8 cellular contexts compared by ENCODE assay signal in the genomic region with DNA sequence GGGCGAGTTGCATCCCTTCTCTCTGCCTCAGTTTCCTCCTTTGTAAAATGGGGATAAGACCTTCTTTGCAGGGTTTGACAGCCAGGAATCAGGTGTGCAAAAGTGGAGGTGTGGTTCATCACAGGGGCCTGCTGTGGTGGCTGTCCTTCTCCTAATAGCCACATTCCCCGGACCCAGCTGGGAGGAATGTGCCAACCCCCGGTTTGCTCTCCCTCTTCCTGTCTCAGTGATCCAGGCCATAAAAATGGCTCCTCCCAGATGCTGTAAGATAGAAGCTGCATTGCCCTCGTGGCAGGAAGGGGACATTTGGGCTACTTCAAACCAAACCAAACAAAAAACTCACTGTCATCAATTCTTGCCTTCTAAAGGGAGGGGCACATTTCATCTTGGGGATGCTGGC. TPM values are rescaled to one million over a fixed set of nuclear protein-coding genes. Genes with fewer than 3 reads are reported as not detected.
DNase-seq lines count a peak whose midpoint lies in the region; ATAC-seq, FAIRE-seq and TF ChIP-seq lines count a peak whose summit lies in the region.
"Not testable (repeated sequence)": the region's sequence is repeated elsewhere in the genome, so short reads cannot be mapped to it uniquely, and the experiment has no call there.

No MANE protein-coding gene starts in this region.

- not testable (repeated sequence) for H3K4me3 Mint-ChIP-seq in activated CD4-positive, alpha-beta T cell treated with anti-CD3 and anti-CD28 coated beads, Interleukin-2, amount 10 ng/mL, durations not matched to agents 24 days and 14 days

- 43% methylated on average over 4 of the region's 4 CpGs for WGBS in A549 (ENCODE audit: missing lambda C conversion rate)
- WGBS in mesenchymal stem cell = 24% methylated on average over 3 of the region's 4 CpGs

- not testable (repeated sequence) for H2AK5ac ChIP-seq in mesenchymal stem cell (ENCODE audit: low read length, severe bottlenecking)

- H3K27ac ChIP-seq in A549; endothelial cell of umbilical vein (ENCODE audit: insufficient read depth, low read depth, low read length); mesenchymal stem cell (ENCODE audit: low read length, poor library complexity, severe bottlenecking): not testable (repeated sequence)
- H3K27ac ChIP-seq in left ventricle myocardium inferior (replicated peaks) = peak overlapping the region; percentile 87

- H3K9me3 Mint-ChIP-seq in activated CD4-positive, alpha-beta T cell treated with anti-CD3 and anti-CD28 coated beads, Interleukin-2, amount 10 ng/mL, durations not matched to agents 24 days and 14 days = not testable (repeated sequence)

- not testable (repeated sequence) for H4K91ac ChIP-seq in mesenchymal stem cell (ENCODE audit: low read length)

- peak overlapping the region; percentile 15 for H3K27ac Mint-ChIP-seq in activated CD4-positive, alpha-beta T cell treated with anti-CD3 and anti-CD28 coated beads, Interleukin-2, amount 10 ng/mL, durations not matched to agents 24 days and 14 days

- H3K79me2 ChIP-seq in endothelial cell of umbilical vein (ENCODE audit: control insufficient read depth, insufficient read depth, low read length) = not testable (repeated sequence)

- intact Hi-C loops in activated CD4-positive, alpha-beta T cell treated with anti-CD3 and anti-CD28 coated beads, Interleukin-2, amount 10 ng/mL, durations not matched to agents 24 days and 14 days (cut with micrococcal nuclease); endothelial cell of umbilical vein (cut with micrococcal nuclease); left ventricle myocardium inferior (cut with micrococcal nuclease): not testable (repeated sequence)

- H2BK15ac ChIP-seq in mesenchymal stem cell (ENCODE audit: low read depth, poor library complexity, severe bottlenecking) = not testable (repeated sequence)

- not testable (repeated sequence) for H3K23ac ChIP-seq in mesenchymal stem cell (ENCODE audit: low read length in 2 of 2)

- dilution Hi-C loops in endothelial cell of umbilical vein (cut with MboI; ENCODE audit: extremely low pct_ligation_motif_present, low sequenced_read_pairs) = not testable (repeated sequence)

- not testable (repeated sequence) for H4K8ac ChIP-seq in mesenchymal stem cell (ENCODE audit: low read length)

- not testable (repeated sequence) for H3K4ac ChIP-seq in mesenchymal stem cell (ENCODE audit: low read depth in 1 of 2, low read length in 2 of 2)

- H3K9ac ChIP-seq in endothelial cell of umbilical vein (replicated peaks; ENCODE audit: extremely low read depth, insufficient read depth, low read length) = not testable (repeated sequence)
- H3K9ac ChIP-seq in mesenchymal stem cell (ENCODE audit: low read length) (peak overlapping the region; percentile 50), skeletal muscle satellite cell (ENCODE audit: low read depth, low read length) (peak overlapping the region; percentile 53)

- H3K79me1 ChIP-seq in mesenchymal stem cell (replicated peaks; ENCODE audit: low read length, poor library complexity, severe bottlenecking) = not testable (repeated sequence)

- H3K36me3 ChIP-seq in endothelial cell of umbilical vein (ENCODE audit: control insufficient read depth in 2 of 2, extremely low read depth in 1 of 2, insufficient read depth in 2 of 2, low read length in 2 of 2); left ventricle myocardium inferior; mesenchymal stem cell (ENCODE audit: control insufficient read depth in 1 of 2, insufficient read depth in 2 of 2, low read depth in 1 of 2, low read length in 2 of 2); skeletal muscle satellite cell (ENCODE audit: insufficient read depth, low read length): not testable (repeated sequence)

- H3K9me1 ChIP-seq in endothelial cell of umbilical vein (replicated peaks; ENCODE audit: control insufficient read depth, extremely low read depth, insufficient read depth, low read length) = not testable (repeated sequence)

- DNase-seq in A549 (ENCODE audit: low read depth in 1 of 2, low spot score in 1 of 2); HTR-8/SVneo (ENCODE audit: insufficient read length, low spot score); activated CD4-positive, alpha-beta T cell treated with anti-CD3 and anti-CD28 coated beads, Interleukin-2, amount 10 ng/mL, durations not matched to agents 24 days and 14 days; endothelial cell of umbilical vein (ENCODE audit: low read depth, low spot score); left ventricle myocardium inferior; mesenchymal stem cell: not testable (repeated sequence)
- peak; percentile 32 for DNase-seq in urothelium cell line (ENCODE audit: low spot score)

- not testable (repeated sequence) for H2BK5ac ChIP-seq in mesenchymal stem cell (ENCODE audit: low read depth, low read length, poor library complexity, severe bottlenecking)

- not testable (repeated sequence) for H2BK12ac ChIP-seq in mesenchymal stem cell (ENCODE audit: low read length in 2 of 2)

- not testable (repeated sequence) for H3K18ac ChIP-seq in mesenchymal stem cell (ENCODE audit: low read depth in 1 of 2, low read length in 2 of 2)

- TF ChIP-seq POLR2A in A549 (IDR thresholded peaks at IDR 0.05; ENCODE audit: low read length); endothelial cell of umbilical vein (IDR thresholded peaks at IDR 0.05; ENCODE audit: low read depth, low read length): not testable (repeated sequence)

- TF ChIP-seq RAD21 in A549 (conservative IDR thresholded peaks at IDR 0.05 in 1 of 2, IDR thresholded peaks at IDR 0.05 in 1 of 2) = not testable (repeated sequence)

- not testable (repeated sequence) for ATAC-seq in A549

- not testable (repeated sequence) for H3K4me1 Mint-ChIP-seq in activated CD4-positive, alpha-beta T cell treated with anti-CD3 and anti-CD28 coated beads, Interleukin-2, amount 10 ng/mL, durations not matched to agents 24 days and 14 days

- not testable (repeated sequence) for H3K27me3 Mint-ChIP-seq in activated CD4-positive, alpha-beta T cell treated with anti-CD3 and anti-CD28 coated beads, Interleukin-2, amount 10 ng/mL, durations not matched to agents 24 days and 14 days

- H3K9me3 ChIP-seq in A549 = peaks cover 19% of the 10 kb centered on the region; the same call in 2 of the 3 replicates
- H3K9me3 ChIP-seq in endothelial cell of umbilical vein (replicated peaks; ENCODE audit: control insufficient read depth, insufficient read depth, low read length); left ventricle myocardium inferior (replicated peaks); mesenchymal stem cell (ENCODE audit: control insufficient read depth, low read length); skeletal muscle satellite cell (replicated peaks; ENCODE audit: low read length): not testable (repeated sequence)

- H4K20me1 ChIP-seq in endothelial cell of umbilical vein (replicated peaks; ENCODE audit: control insufficient read depth, extremely low read depth, insufficient read depth, low read length) = not testable (repeated sequence)

- peak overlapping the region; percentile 99 for H2AFZ ChIP-seq in endothelial cell of umbilical vein (ENCODE audit: low read depth, low read length)
- not testable (repeated sequence) for H2AFZ ChIP-seq in mesenchymal stem cell (ENCODE audit: low read depth, low read length)

- BruUV-seq in endothelial cell of umbilical vein (replicated peaks; lab: Mats Ljungman, UMichigan) = not testable (repeated sequence)

- FAIRE-seq in A549 (lab: Jason Lieb, UNC); urothelium cell line (lab: Jason Lieb, UNC): not testable (repeated sequence)
- FAIRE-seq in HTR-8/SVneo (lab: Jason Lieb, UNC) (peak; percentile 28), endothelial cell of umbilical vein (lab: Jason Lieb, UNC) (peak; percentile 18)

- TF ChIP-seq EP300 in A549 (IDR thresholded peaks at IDR 0.05) = not testable (repeated sequence)

- H3K4me1 ChIP-seq in A549; mesenchymal stem cell (ENCODE audit: control insufficient read depth, insufficient read depth, low read depth, low read length): not testable (repeated sequence)
- peaks cover 15% of the 10 kb centered on the region for H3K4me1 ChIP-seq in endothelial cell of umbilical vein (ENCODE audit: control insufficient read depth, extremely low read depth, insufficient read depth, low read length)
- H3K4me1 ChIP-seq in left ventricle myocardium inferior = peaks cover 30% of the 10 kb centered on the region
- H3K4me1 ChIP-seq in skeletal muscle satellite cell (ENCODE audit: control insufficient read depth, insufficient read depth, low read length) = peaks cover 26% of the 10 kb centered on the region

- not testable (repeated sequence) for H2BK120ac ChIP-seq in mesenchymal stem cell (ENCODE audit: low read depth, low read length)

- H3K14ac ChIP-seq in mesenchymal stem cell (ENCODE audit: low read length in 2 of 2) = not testable (repeated sequence)

- not testable (repeated sequence) for H3K4me2 ChIP-seq in A549; mesenchymal stem cell (ENCODE audit: low read length, poor library complexity, severe bottlenecking)
- peak overlapping the region; percentile 0 for H3K4me2 ChIP-seq in endothelial cell of umbilical vein (ENCODE audit: insufficient read depth, low read length)
- H3K4me2 ChIP-seq in skeletal muscle satellite cell (ENCODE audit: low read length) = peak overlapping the region; percentile 69

- CTCF ChIA-PET in A549 (lab: Yijun Ruan, JAX) = interaction anchor here (0.7 to 1.5 kb wide), 3 partner anchors 58 to 116 kb away, joined by 3 to 4 read pairs (median 4); no protein-coding TSS in a partner anchor
- CTCF ChIA-PET in endothelial cell of umbilical vein (lab: Charles Lee) = interaction anchor here (0.9 to 1.1 kb wide), 2 partner anchors 11 to 102 kb away, joined by 3 read pairs; no protein-coding TSS in a partner anchor

- H3K36me3 Mint-ChIP-seq in activated CD4-positive, alpha-beta T cell treated with anti-CD3 and anti-CD28 coated beads, Interleukin-2, amount 10 ng/mL, durations not matched to agents 24 days and 14 days (ENCODE audit: low read depth) = not testable (repeated sequence)

- H3K27me3 ChIP-seq in endothelial cell of umbilical vein (ENCODE audit: control insufficient read depth in 2 of 2, insufficient read depth in 2 of 2, low read length in 2 of 2); left ventricle myocardium inferior (ENCODE audit: low read depth); skeletal muscle satellite cell (ENCODE audit: control insufficient read depth, insufficient read depth, low read length): not testable (repeated sequence)
- peaks cover 0 to 22% of the 10 kb centered on the region in 2 experiments for H3K27me3 ChIP-seq in mesenchymal stem cell (ENCODE audit: control insufficient read depth in 1 of 2, insufficient read depth in 1 of 2, low read length in 2 of 2)

- H3K4me3 ChIP-seq in A549; endothelial cell of umbilical vein (replicated peaks in 1 of 3; ENCODE audit: insufficient read depth in 1 of 3, low read depth in 1 of 3, low read length in 3 of 3); left ventricle myocardium inferior: not testable (repeated sequence)
- peak overlapping the region in 1 of 2 experiments; percentile 9 for H3K4me3 ChIP-seq in mesenchymal stem cell (ENCODE audit: insufficient read depth in 1 of 2, low read depth in 1 of 2, low read length in 2 of 2)
- peak overlapping the region; percentile 13 for H3K4me3 ChIP-seq in skeletal muscle satellite cell (ENCODE audit: low read length)

- POLR2A ChIA-PET in A549 (lab: Yijun Ruan, JAX); endothelial cell of umbilical vein (lab: Charles Lee): not testable (repeated sequence)

- TF ChIP-seq CTCF in A549 (IDR thresholded peaks at IDR 0.05); endothelial cell of umbilical vein (IDR thresholded peaks at IDR 0.05; ENCODE audit: extremely low read depth in 1 of 2, insufficient read depth in 1 of 2, low read depth in 1 of 2, low read length in 2 of 2); left ventricle myocardium inferior (IDR thresholded peaks at IDR 0.05; ENCODE audit: borderline replicate concordance): not testable (repeated sequence)

RNA-seq across cellular contexts. Expression of a gene that starts 26.3 kb away (rescaled TPM):
- polyA plus RNA-seq in A549 (2011; rRNA removed) (3.8 and 5.5 TPM in 2 replicates), A549 (2017; fragmentation: RNase III; extraction: RNeasy Plus Mini Kit Qiagen cat#74134 plus additional on column Dnase treatment) (6.1 to 7.3 TPM (median 6.5 TPM) in 3 replicates), endothelial cell of umbilical vein (9.5 and 10.1 TPM in 2 replicates)
- polyA plus RNA-seq in A549 (2012; cell fraction: cytosol; rRNA removed) = 3.8 and 5.3 TPM in 2 replicates
- polyA plus RNA-seq in A549 (2012; cell fraction: nucleus; rRNA removed) = 10.8 and 15.5 TPM in 2 replicates
- 7.2 and 8.0 TPM in 2 replicates for polyA minus RNA-seq in A549 (2011; rRNA and poly(A)+ RNA removed)
- total RNA-seq in activated CD4-positive, alpha-beta T cell treated with anti-CD3 and anti-CD28 coated beads, Interleukin-2, amount 10 ng/mL, durations not matched to agents 24 days and 14 days = 11.6 and 12.0 TPM in 2 replicates
- total RNA-seq in endothelial cell of umbilical vein (30.9 and 34.0 TPM in 2 replicates), left ventricle myocardium inferior (15.9 TPM)
- 7.6 and 7.7 TPM in 2 replicates for polyA plus RNA-seq in endothelial cell of umbilical vein (2011; cell fraction: cytosol; rRNA removed)
- polyA plus RNA-seq in endothelial cell of umbilical vein (2011; cell fraction: nucleus; rRNA removed) = 32.1 and 36.2 TPM in 2 replicates
- polyA plus RNA-seq in endothelial cell of umbilical vein (2012) = 13.0 and 16.4 TPM in 2 replicates
- 14.7 and 15.3 TPM in 2 replicates for polyA minus RNA-seq in endothelial cell of umbilical vein
- 19.4 TPM for polyA minus RNA-seq in endothelial cell of umbilical vein (2011; cell fraction: cytosol; rRNA and poly(A)+ RNA removed)
- 23.9 and 24.1 TPM in 2 replicates for polyA minus RNA-seq in endothelial cell of umbilical vein (2011; cell fraction: nucleus; rRNA and poly(A)+ RNA removed)
- polyA plus RNA-seq in mesenchymal stem cell (2013, experiment 1 of 2) = 24.1 TPM
- 23.5 TPM for polyA plus RNA-seq in mesenchymal stem cell (2013, experiment 2 of 2)
- 5.7 and 12.2 TPM in 2 replicates for total RNA-seq in skeletal muscle satellite cell (2012; rRNA removed)
